Comparison of ENCODE assay signal across 1 cellular context in the genomic region with DNA sequence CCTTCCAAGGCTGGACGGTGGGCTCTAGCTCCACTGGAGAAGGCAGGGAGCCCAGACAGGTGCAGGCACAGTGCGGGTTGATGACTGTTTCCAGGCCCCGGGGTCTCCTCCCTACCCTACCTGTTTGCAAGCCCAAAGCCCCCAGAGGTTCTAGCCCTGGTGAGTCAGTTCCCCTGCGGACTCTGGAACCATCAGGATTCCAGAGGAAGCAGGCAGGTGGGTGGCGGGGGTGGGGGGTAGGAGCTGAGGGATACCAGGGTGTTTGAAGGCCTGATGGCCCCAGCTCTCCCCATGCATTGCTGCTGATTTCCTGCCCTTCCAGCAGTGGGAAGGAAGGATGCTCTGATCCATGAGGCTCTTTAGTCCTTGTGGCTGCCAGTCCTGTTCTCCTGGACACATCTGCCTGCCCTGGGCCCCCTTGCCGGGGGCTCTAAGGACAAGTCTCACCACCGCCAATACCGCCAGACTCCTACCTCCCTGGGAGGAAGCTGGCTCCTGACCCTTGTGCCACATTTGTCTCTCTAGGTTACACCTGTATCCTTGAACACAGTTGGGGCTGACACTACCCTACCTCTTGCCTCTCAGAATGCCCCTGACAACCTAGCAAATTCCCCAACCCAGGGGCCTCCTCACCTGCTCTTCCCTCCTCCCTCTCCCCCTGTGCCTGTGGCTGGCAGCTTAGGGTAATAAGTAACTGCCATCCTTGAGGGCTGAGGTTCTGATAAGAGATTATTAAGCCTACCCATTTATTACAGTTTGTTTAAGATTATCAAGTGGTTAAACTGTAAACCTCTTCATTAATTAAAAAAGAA.
TF ChIP-seq lines count a peak whose summit lies in the region.

No MANE protein-coding gene starts in this region.

TF ChIP-seq in GM23338, 12 proteins besides CTCF, POLR2A, EP300 and RAD21:
- TF ChIP-seq, protein P1, sequence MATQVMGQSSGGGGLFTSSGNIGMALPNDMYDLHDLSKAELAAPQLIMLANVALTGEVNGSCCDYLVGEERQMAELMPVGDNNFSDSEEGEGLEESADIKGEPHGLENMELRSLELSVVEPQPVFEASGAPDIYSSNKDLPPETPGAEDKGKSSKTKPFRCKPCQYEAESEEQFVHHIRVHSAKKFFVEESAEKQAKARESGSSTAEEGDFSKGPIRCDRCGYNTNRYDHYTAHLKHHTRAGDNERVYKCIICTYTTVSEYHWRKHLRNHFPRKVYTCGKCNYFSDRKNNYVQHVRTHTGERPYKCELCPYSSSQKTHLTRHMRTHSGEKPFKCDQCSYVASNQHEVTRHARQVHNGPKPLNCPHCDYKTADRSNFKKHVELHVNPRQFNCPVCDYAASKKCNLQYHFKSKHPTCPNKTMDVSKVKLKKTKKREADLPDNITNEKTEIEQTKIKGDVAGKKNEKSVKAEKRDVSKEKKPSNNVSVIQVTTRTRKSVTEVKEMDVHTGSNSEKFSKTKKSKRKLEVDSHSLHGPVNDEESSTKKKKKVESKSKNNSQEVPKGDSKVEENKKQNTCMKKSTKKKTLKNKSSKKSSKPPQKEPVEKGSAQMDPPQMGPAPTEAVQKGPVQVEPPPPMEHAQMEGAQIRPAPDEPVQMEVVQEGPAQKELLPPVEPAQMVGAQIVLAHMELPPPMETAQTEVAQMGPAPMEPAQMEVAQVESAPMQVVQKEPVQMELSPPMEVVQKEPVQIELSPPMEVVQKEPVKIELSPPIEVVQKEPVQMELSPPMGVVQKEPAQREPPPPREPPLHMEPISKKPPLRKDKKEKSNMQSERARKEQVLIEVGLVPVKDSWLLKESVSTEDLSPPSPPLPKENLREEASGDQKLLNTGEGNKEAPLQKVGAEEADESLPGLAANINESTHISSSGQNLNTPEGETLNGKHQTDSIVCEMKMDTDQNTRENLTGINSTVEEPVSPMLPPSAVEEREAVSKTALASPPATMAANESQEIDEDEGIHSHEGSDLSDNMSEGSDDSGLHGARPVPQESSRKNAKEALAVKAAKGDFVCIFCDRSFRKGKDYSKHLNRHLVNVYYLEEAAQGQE (IDR thresholded peaks at IDR 0.05; ENCODE audit: unreplicated experiment) = no peak
- TF ChIP-seq, protein P2, sequence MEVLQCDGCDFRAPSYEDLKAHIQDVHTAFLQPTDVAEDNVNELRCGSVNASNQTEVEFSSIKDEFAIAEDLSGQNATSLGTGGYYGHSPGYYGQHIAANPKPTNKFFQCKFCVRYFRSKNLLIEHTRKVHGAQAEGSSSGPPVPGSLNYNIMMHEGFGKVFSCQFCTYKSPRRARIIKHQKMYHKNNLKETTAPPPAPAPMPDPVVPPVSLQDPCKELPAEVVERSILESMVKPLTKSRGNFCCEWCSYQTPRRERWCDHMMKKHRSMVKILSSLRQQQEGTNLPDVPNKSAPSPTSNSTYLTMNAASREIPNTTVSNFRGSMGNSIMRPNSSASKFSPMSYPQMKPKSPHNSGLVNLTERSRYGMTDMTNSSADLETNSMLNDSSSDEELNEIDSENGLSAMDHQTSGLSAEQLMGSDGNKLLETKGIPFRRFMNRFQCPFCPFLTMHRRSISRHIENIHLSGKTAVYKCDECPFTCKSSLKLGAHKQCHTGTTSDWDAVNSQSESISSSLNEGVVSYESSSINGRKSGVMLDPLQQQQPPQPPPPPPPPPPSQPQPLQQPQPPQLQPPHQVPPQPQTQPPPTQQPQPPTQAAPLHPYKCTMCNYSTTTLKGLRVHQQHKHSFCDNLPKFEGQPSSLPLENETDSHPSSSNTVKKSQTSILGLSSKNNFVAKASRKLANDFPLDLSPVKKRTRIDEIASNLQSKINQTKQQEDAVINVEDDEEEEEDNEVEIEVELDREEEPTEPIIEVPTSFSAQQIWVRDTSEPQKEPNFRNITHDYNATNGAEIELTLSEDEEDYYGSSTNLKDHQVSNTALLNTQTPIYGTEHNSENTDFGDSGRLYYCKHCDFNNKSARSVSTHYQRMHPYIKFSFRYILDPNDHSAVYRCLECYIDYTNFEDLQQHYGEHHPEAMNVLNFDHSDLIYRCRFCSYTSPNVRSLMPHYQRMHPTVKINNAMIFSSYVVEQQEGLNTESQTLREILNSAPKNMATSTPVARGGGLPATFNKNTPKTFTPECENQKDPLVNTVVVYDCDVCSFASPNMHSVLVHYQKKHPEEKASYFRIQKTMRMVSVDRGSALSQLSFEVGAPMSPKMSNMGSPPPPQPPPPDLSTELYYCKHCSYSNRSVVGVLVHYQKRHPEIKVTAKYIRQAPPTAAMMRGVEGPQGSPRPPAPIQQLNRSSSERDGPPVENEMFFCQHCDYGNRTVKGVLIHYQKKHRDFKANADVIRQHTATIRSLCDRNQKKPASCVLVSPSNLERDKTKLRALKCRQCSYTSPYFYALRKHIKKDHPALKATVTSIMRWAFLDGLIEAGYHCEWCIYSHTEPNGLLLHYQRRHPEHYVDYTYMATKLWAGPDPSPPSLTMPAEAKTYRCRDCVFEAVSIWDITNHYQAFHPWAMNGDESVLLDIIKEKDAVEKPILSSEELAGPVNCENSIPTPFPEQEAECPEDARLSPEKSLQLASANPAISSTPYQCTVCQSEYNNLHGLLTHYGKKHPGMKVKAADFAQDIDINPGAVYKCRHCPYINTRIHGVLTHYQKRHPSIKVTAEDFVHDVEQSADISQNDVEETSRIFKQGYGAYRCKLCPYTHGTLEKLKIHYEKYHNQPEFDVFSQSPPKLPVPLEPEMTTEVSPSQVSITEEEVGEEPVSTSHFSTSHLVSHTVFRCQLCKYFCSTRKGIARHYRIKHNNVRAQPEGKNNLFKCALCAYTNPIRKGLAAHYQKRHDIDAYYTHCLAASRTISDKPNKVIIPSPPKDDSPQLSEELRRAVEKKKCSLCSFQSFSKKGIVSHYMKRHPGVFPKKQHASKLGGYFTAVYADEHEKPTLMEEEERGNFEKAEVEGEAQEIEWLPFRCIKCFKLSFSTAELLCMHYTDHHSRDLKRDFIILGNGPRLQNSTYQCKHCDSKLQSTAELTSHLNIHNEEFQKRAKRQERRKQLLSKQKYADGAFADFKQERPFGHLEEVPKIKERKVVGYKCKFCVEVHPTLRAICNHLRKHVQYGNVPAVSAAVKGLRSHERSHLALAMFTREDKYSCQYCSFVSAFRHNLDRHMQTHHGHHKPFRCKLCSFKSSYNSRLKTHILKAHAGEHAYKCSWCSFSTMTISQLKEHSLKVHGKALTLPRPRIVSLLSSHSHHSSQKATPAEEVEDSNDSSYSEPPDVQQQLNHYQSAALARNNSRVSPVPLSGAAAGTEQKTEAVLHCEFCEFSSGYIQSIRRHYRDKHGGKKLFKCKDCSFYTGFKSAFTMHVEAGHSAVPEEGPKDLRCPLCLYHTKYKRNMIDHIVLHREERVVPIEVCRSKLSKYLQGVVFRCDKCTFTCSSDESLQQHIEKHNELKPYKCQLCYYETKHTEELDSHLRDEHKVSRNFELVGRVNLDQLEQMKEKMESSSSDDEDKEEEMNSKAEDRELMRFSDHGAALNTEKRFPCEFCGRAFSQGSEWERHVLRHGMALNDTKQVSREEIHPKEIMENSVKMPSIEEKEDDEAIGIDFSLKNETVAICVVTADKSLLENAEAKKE (CRISPR knock-in tag; IDR thresholded peaks at IDR 0.05) = no peak
- TF ChIP-seq NANOG (IDR thresholded peaks at IDR 0.05; ENCODE audit: borderline replicate concordance) (no peak), EZH2 (IDR thresholded peaks at IDR 0.05; ENCODE audit: low read depth, unreplicated experiment) (no peak), CREB1 (CRISPR knock-in tag; IDR thresholded peaks at IDR 0.05; ENCODE audit: low read depth) (no peak), STAT1 (IDR thresholded peaks at IDR 0.05; ENCODE audit: unreplicated experiment) (no peak), JUNB (IDR thresholded peaks at IDR 0.05; ENCODE audit: unreplicated experiment) (no peak), ZNF331 (CRISPR knock-in tag; IDR thresholded peaks at IDR 0.05; ENCODE audit: low read depth) (no peak), POLR2AphosphoS5 (IDR thresholded peaks at IDR 0.05; ENCODE audit: low read depth) (no peak), ZNF114 (CRISPR knock-in tag; IDR thresholded peaks at IDR 0.05) (no peak), EZH2phosphoT487 (IDR thresholded peaks at IDR 0.05; ENCODE audit: unreplicated experiment) (no peak)
- TF ChIP-seq, protein P3, sequence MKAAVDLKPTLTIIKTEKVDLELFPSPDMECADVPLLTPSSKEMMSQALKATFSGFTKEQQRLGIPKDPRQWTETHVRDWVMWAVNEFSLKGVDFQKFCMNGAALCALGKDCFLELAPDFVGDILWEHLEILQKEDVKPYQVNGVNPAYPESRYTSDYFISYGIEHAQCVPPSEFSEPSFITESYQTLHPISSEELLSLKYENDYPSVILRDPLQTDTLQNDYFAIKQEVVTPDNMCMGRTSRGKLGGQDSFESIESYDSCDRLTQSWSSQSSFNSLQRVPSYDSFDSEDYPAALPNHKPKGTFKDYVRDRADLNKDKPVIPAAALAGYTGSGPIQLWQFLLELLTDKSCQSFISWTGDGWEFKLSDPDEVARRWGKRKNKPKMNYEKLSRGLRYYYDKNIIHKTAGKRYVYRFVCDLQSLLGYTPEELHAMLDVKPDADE (IDR thresholded peaks at IDR 0.05) = no peak
